In genomic region chr9:758147-758546, GRCh38 we compare ENCODE assay signal across 12 cellular contexts.
"Had no signal": no experiment of that assay in that cellular context is flagged by ENCODE, and none has a peak within 500 bp of the region (broad histone marks: within the 10 kb centered on the region; RNA-seq: fewer than 3 reads in every experiment).

No MANE protein-coding gene starts in this region.

- H3K27me3 ChIP-seq: foreskin keratinocyte, neutrophil, sigmoid colon, testis, tibial nerve had no signal

- DNase-seq: foreskin keratinocyte; left colon; psoas muscle; sigmoid colon; stimulated activated CD4-positive, alpha-beta T cell treated with anti-CD3 and anti-CD28 coated beads, Interleukin-2, amount 100 ng/mL, for 24 hours; stimulated activated CD4-positive, alpha-beta T cell treated with anti-CD3 and anti-CD28 coated beads, Interleukin-4, amount 100 ng/mL, for 4 hours; stimulated activated naive B cell treated with anti-CD40 and anti-IgM and Interleukin-4, amounts not matched to agents 10 μg/mL and 1 μg/mL and 100 μg/mL, for 72 hours had no signal

- H3K4me1 ChIP-seq: sigmoid colon, testis, tibial nerve had no signal

- H3K9me3 ChIP-seq: mucosa of descending colon, neutrophil, psoas muscle, sigmoid colon, testis, tibial nerve had no signal

- H3K4me3 ChIP-seq: mucosa of descending colon, psoas muscle, sigmoid colon, skin epidermis, testis, tibial nerve had no signal

- H3K27ac ChIP-seq: foreskin keratinocyte, neutrophil, psoas muscle, skin epidermis, testis, tibial nerve had no signal

- H3K36me3 ChIP-seq: neutrophil, sigmoid colon had no signal
